In genomic region chr9:120344230-120344629, GRCh38 we compare ENCODE assay signal across 18 cellular contexts.
DNase-seq lines count a peak whose midpoint lies in the region; ATAC-seq, FAIRE-seq and TF ChIP-seq lines count a peak whose summit lies in the region.
"Had no signal": no experiment of that assay in that cellular context is flagged by ENCODE, and none has a peak within 500 bp of the region (broad histone marks: within the 10 kb centered on the region; RNA-seq: fewer than 3 reads in every experiment).

No MANE protein-coding gene starts in this region.

- peak; percentile 70 for DNase-seq in AG09309 (ENCODE audit: low read depth)
- DNase-seq in HPDE6-E6E7 (ENCODE audit: extremely low spot score) = peak; percentile 74
- DNase-seq in astrocyte (ENCODE audit: low read depth) = peak; percentile 80
- DNase-seq in hepatic stellate cell (ENCODE audit: low spot score) = peak; percentile 54
- DNase-seq in Right ventricle myocardium inferior (ENCODE audit: missing footprints) = no peak
- DNase-seq in activated CD8-positive, alpha-beta memory T cell treated with anti-CD3 and anti-CD28 coated beads, Interleukin-2, amount 50 U/mL, for 48 hours = no peak
- no peak for DNase-seq in GDM1 (lab: John Stamatoyannopoulos, UW)
- no peak for DNase-seq in activated gamma-delta T cell treated with Interleukin-2 at 50 U/mL for 16 hours
- DNase-seq: activated T-cell treated with anti-CD3 and anti-CD28 coated beads for 4 hours; CD4-positive, alpha-beta T cell; foreskin melanocyte; left ventricle myocardium superior; NCI-H2107; Peyer's patch; uterus had no signal

- H4K20me1 ChIP-seq in astrocyte (ENCODE audit: insufficient read depth, low read length) = no peaks in the 10 kb centered on the region

- H3K9ac ChIP-seq in astrocyte (ENCODE audit: low read length) = no peak overlapping the region

- peaks cover 1% of the 10 kb centered on the region for H3K4me1 Mint-ChIP-seq in astrocyte (ENCODE audit: low read depth, unreplicated experiment)

- no peaks in the 10 kb centered on the region for H3K36me3 ChIP-seq in astrocyte (ENCODE audit: insufficient read depth, low read length)
- H3K36me3 ChIP-seq: Peyer's patch, uterus had no signal

- intact Hi-C loops in Right ventricle myocardium inferior (cut with DNase I) = loop anchor here (10.0 kb wide), 1 partner anchor 969 kb away; no protein-coding TSS in a partner anchor

- no peaks in the 10 kb centered on the region for H3K27me3 ChIP-seq in astrocyte (ENCODE audit: insufficient read depth, low read length)
- H3K27me3 ChIP-seq: Peyer's patch, uterus had no signal

- peaks cover 3% of the 10 kb centered on the region for H3K27me3 Mint-ChIP-seq in astrocyte (ENCODE audit: low read depth, unreplicated experiment)
- H3K27me3 Mint-ChIP-seq: CD4-positive, alpha-beta T cell had no signal

- no peak overlapping the region for H3K27ac Mint-ChIP-seq in astrocyte (ENCODE audit: unreplicated experiment)
- H3K27ac Mint-ChIP-seq: brain; CD4-positive, alpha-beta T cell; IgD-negative memory B cell had no signal

- ATAC-seq in Right ventricle myocardium inferior = no peak
- ATAC-seq: left ventricle myocardium superior had no signal

- TF ChIP-seq CTCF in AG09309 (IDR thresholded peaks at IDR 0.05; ENCODE audit: control insufficient read depth, insufficient read depth, low read depth, low read length, missing control alignments) (no peak), astrocyte (IDR thresholded peaks at IDR 0.05; ENCODE audit: insufficient read depth, low read depth, low read length) (no peak)

- H3K27ac ChIP-seq in astrocyte (ENCODE audit: low read depth, low read length) = no peak overlapping the region
- H3K27ac ChIP-seq: Peyer's patch, uterus had no signal

- H3K4me2 ChIP-seq in astrocyte (ENCODE audit: low read length) = no peak overlapping the region

- H3K9me3 ChIP-seq in astrocyte (ENCODE audit: insufficient read depth, low read depth, low read length) = no peaks in the 10 kb centered on the region
- H3K9me3 ChIP-seq: Peyer's patch, uterus had no signal

- peaks cover 7% of the 10 kb centered on the region for H3K4me1 ChIP-seq in astrocyte (ENCODE audit: insufficient read depth, low read length)
- H3K4me1 ChIP-seq: Peyer's patch, uterus had no signal

- H3K4me3 ChIP-seq in AG09309 (ENCODE audit: control insufficient read depth, low read depth, low read length) (no peak overlapping the region), astrocyte (ENCODE audit: insufficient read depth, low read depth, low read length) (no peak overlapping the region)
- H3K4me3 ChIP-seq: Peyer's patch, uterus had no signal

- FAIRE-seq in astrocyte (lab: Jason Lieb, UNC) = no peak

- H2AFZ ChIP-seq in astrocyte (ENCODE audit: low read depth, low read length) = no peak overlapping the region

- H3K36me3 Mint-ChIP-seq in astrocyte (ENCODE audit: low read depth, unreplicated experiment) = no peaks in the 10 kb centered on the region
- H3K36me3 Mint-ChIP-seq: brain, IgD-negative memory B cell had no signal

- no peaks in the 10 kb centered on the region for H3K9me3 Mint-ChIP-seq in astrocyte (ENCODE audit: unreplicated experiment)
- H3K9me3 Mint-ChIP-seq: CD4-positive, alpha-beta T cell; IgD-negative memory B cell; neural crest cell had no signal

- H3K79me2 ChIP-seq in astrocyte (ENCODE audit: insufficient read depth, low read length) = no peaks in the 10 kb centered on the region

- H3K4me3 Mint-ChIP-seq in astrocyte (ENCODE audit: unreplicated experiment) = no peak overlapping the region
- H3K4me3 Mint-ChIP-seq: brain; CD4-positive, alpha-beta T cell; IgD-negative memory B cell; neural crest cell had no signal

Comparison
In these comparisons a context has a peak if more than half of its experiments do, and no peak if none do; other contexts are left out.
1. DNase-seq: peak in AG09309 (single experiment), HPDE6-E6E7 (single experiment), astrocyte (single experiment) and hepatic stellate cell (single experiment); none in Right ventricle myocardium inferior (single experiment), activated CD8-positive, alpha-beta memory T cell treated with anti-CD3 and anti-CD28 coated beads, Interleukin-2, amount 50 U/mL, for 48 hours (single experiment), GDM1 (single experiment) and activated gamma-delta T cell treated with Interleukin-2 at 50 U/mL for 16 hours (single experiment).